Comparison of ENCODE assay signal across 31 cellular contexts in genomic region chr7:132476541-132476940, GRCh38.
"Had no signal": no experiment of that assay in that cellular context is flagged by ENCODE, and none has a peak within 500 bp of the region (broad histone marks: within the 10 kb centered on the region; RNA-seq: fewer than 3 reads in every experiment).

No MANE protein-coding gene starts in this region.

- H3K27ac ChIP-seq: ascending aorta, breast epithelium, cardiac muscle cell, colonic mucosa, heart left ventricle, WERI-Rb-1 had no signal

- H3K36me3 ChIP-seq: ascending aorta, breast epithelium, cardiac muscle cell, colonic mucosa, heart left ventricle, WERI-Rb-1 had no signal

- H3K27ac Mint-ChIP-seq: activated B cell treated with CpG ODN at 0.5 μM for 24 hours; activated CD8-positive, alpha-beta T cell treated with anti-CD3 and anti-CD28 coated beads for 36 hours; activated naive CD4-positive, alpha-beta T cell treated with anti-CD3 and anti-CD28 coated beads, Interleukin-2, amount 10 ng/mL, durations not matched to agents 7 days and 5 days; activated naive CD4-positive, alpha-beta T cell treated with anti-CD3 and anti-CD28 coated beads, Interleukin-2, amount 50 U/mL, for 72 hours; activated naive CD8-positive, alpha-beta T cell treated with anti-CD3 and anti-CD28 coated beads, Interleukin-2, amount 10 ng/mL, durations not matched to agents 7 days and 5 days; activated T-helper 1 cell treated with anti-CD3 and anti-CD28 coated beads, Interleukin-12 subunit alpha, Interleukin-12 subunit beta, Interleukin-2, Interleukin-4 antibody, amounts not matched to agents 30 ng/mL and 10 ng/mL and 1 ng/mL, durations not matched to agents 14 hours and 24 hours and 36 hours; activated T-helper 2 cell treated with anti-CD3 and anti-CD28 coated beads, Interferon-gamma antibody, Interleukin-2, Interleukin-4, amounts not matched to agents 10 μg/mL and 5 μg/mL and 100 μg/mL, durations not matched to agents 14 hours and 24 hours and 36 hours; T-helper 2 cell treated with Interferon-gamma antibody and Interleukin-4, amounts not matched to agents 5 μg/mL and 100 μg/mL, for 36 hours had no signal

- H3K4me3 ChIP-seq: ascending aorta, breast epithelium, cardiac muscle cell, colonic mucosa, heart left ventricle had no signal

- ATAC-seq: activated CD4-positive, CD25-positive, alpha-beta regulatory T cell treated with anti-CD3 and anti-CD28 coated beads, Interleukin-2, amount 50 U/mL, for 24 hours; activated CD8-positive, alpha-beta T cell treated with anti-CD3 and anti-CD28 coated beads for 36 hours; activated naive CD4-positive, alpha-beta T cell treated with anti-CD3 and anti-CD28 coated beads, Interleukin-2, amount 50 U/mL, for 72 hours; esophagus mucosa; heart left ventricle; T-helper 17 cell had no signal

- H3K9me3 ChIP-seq: ascending aorta, breast epithelium, colonic mucosa, heart left ventricle had no signal

- H3K27me3 Mint-ChIP-seq: activated CD8-positive, alpha-beta T cell treated with anti-CD3 and anti-CD28 coated beads for 36 hours had no signal

- DNase-seq: activated B cell treated with CpG ODN at 0.5 μM for 24 hours; activated CD4-positive, alpha-beta T cell treated with anti-CD3 and anti-CD28 coated beads for 48 hours; activated CD4-positive, alpha-beta T cell treated with anti-CD3 and anti-CD28 coated beads, Interleukin-2, amount 50 U/mL, for 1 hour; activated CD4-positive, alpha-beta T cell treated with anti-CD3 and anti-CD28 coated beads, Interleukin-2, amount 50 U/mL, for 48 hours; activated CD8-positive, alpha-beta memory T cell treated with anti-CD3 and anti-CD28 coated beads for 24 hours; activated CD8-positive, alpha-beta T cell treated with anti-CD3 and anti-CD28 coated beads for 36 hours; activated gamma-delta T cell; activated naive CD4-positive, alpha-beta T cell; activated naive CD4-positive, alpha-beta T cell treated with anti-CD3 and anti-CD28 coated beads, Interleukin-2, amount 10 ng/mL, durations not matched to agents 7 days and 5 days; activated naive CD8-positive, alpha-beta T cell treated with anti-CD3 and anti-CD28 coated beads, Interleukin-2, amount 10 ng/mL, durations not matched to agents 7 days and 5 days; activated T-cell treated with anti-CD3 and anti-CD28 coated beads, Interleukin-2, amount 50 U/mL, for 1 hour; activated T-cell treated with anti-CD3 and anti-CD28 coated beads, Interleukin-2, amount 50 U/mL, for 48 hours; central memory CD4-positive, alpha-beta T cell; cerebellar nuclear complex; colonic mucosa; effector CD8-positive, alpha-beta T cell; foreskin fibroblast; heart left ventricle; T-helper 17 cell; T1000; WERI-Rb-1 had no signal

- H3K27me3 ChIP-seq: ascending aorta, breast epithelium, cardiac muscle cell, colonic mucosa, heart left ventricle had no signal

- H3K4me3 Mint-ChIP-seq: activated B cell treated with CpG ODN at 0.5 μM for 24 hours; activated CD8-positive, alpha-beta T cell treated with anti-CD3 and anti-CD28 coated beads for 36 hours; activated naive CD4-positive, alpha-beta T cell treated with anti-CD3 and anti-CD28 coated beads, Interleukin-2, amount 10 ng/mL, durations not matched to agents 7 days and 5 days; activated naive CD8-positive, alpha-beta T cell treated with anti-CD3 and anti-CD28 coated beads, Interleukin-2, amount 10 ng/mL, durations not matched to agents 7 days and 5 days; activated T-helper 1 cell treated with anti-CD3 and anti-CD28 coated beads, Interleukin-12 subunit alpha, Interleukin-12 subunit beta, Interleukin-2, Interleukin-4 antibody, amounts not matched to agents 30 ng/mL and 10 ng/mL and 1 ng/mL, durations not matched to agents 14 hours and 24 hours and 36 hours; T-helper 17 cell; T-helper 2 cell treated with Interferon-gamma antibody and Interleukin-4, amounts not matched to agents 5 μg/mL and 100 μg/mL, for 36 hours had no signal

- H3K4me1 Mint-ChIP-seq: activated B cell treated with CpG ODN at 0.5 μM for 24 hours had no signal

- H3K36me3 Mint-ChIP-seq: activated naive CD4-positive, alpha-beta T cell treated with anti-CD3 and anti-CD28 coated beads, Interleukin-2, amount 50 U/mL, for 72 hours; brain had no signal

- H3K4me1 ChIP-seq: breast epithelium, colonic mucosa had no signal

- H3K9me3 Mint-ChIP-seq: activated B cell treated with CpG ODN at 0.5 μM for 24 hours; activated naive CD4-positive, alpha-beta T cell treated with anti-CD3 and anti-CD28 coated beads, Interleukin-2, amount 50 U/mL, for 72 hours; activated naive CD8-positive, alpha-beta T cell treated with anti-CD3 and anti-CD28 coated beads, Interleukin-2, amount 10 ng/mL, durations not matched to agents 7 days and 5 days; activated T-helper 1 cell treated with anti-CD3 and anti-CD28 coated beads, Interleukin-12 subunit alpha, Interleukin-12 subunit beta, Interleukin-2, Interleukin-4 antibody, amounts not matched to agents 30 ng/mL and 10 ng/mL and 1 ng/mL, durations not matched to agents 14 hours and 24 hours and 36 hours; activated T-helper 2 cell treated with anti-CD3 and anti-CD28 coated beads, Interferon-gamma antibody, Interleukin-2, Interleukin-4, amounts not matched to agents 10 μg/mL and 5 μg/mL and 100 μg/mL, durations not matched to agents 14 hours and 24 hours and 36 hours; T-helper 2 cell treated with Interferon-gamma antibody and Interleukin-4, amounts not matched to agents 5 μg/mL and 100 μg/mL, for 36 hours had no signal
